11 cellular contexts compared by ENCODE assay signal in the genomic region with DNA sequence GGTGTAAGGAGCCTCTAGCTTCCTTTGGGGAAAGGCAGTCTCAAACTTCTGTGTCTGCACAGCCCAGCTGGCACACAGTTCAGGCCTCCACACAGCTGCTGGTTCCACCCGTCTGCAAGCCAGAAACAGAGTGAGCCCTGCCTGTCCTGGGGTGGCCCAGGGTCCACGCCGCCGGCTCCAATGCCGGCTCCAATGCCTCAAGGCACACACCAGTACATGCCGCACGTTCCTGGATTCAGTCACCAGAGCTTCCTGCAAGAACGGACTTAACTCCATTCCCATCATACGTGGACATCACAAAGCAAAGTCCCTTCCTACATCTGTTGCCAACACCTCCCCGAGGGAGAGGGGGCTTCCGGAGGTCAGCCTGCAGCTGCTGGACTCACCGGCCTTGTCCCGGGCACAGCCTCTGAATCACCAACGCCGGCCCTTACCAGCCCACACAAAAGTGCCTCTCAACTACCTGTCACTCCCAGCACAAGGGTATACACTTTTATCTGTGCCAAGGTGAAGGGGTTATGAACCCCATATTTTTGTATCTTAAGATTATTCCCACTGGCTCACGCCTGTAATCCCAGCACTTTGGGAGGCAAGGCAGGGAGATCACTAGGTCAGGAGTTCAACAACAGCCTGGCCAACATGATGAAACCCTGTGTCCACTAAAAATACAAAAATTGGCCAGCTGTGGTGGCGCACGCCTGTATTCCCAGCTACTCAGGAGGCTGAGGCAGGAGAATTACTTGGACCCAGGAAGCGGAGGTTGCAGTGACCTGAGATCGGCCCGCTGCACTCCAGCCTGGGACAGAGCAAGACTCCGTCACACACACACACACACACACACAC. TPM values are rescaled to one million over a fixed set of nuclear protein-coding genes. Genes with fewer than 3 reads are reported as not detected.
DNase-seq lines count a peak whose midpoint lies in the region; ATAC-seq and TF ChIP-seq lines count a peak whose summit lies in the region.
"Had no signal": no experiment of that assay in that cellular context is flagged by ENCODE, and none has a peak within 500 bp of the region (broad histone marks: within the 10 kb centered on the region; RNA-seq: fewer than 3 reads in every experiment).

No MANE protein-coding gene starts in this region.

- ATAC-seq in T-helper 17 cell, result no peak
- ATAC-seq: stimulated activated naive B cell treated with anti-CD40 and anti-IgM and Interleukin-4, amounts not matched to agents 10 μg/mL and 1 μg/mL and 100 μg/mL, for 72 hours had no signal

- no peak overlapping the region for H3K27ac Mint-ChIP-seq in T-helper 17 cell
- H3K27ac Mint-ChIP-seq: activated naive CD4-positive, alpha-beta T cell treated with anti-CD3 and anti-CD28 coated beads, Interleukin-2, amount 50 U/mL, for 24 hours; stimulated activated naive B cell treated with anti-CD40 and anti-IgM and Interleukin-4, amounts not matched to agents 10 μg/mL and 1 μg/mL and 100 μg/mL, for 72 hours had no signal

- H3K36me3 ChIP-seq in mucosa of stomach (ENCODE audit: control insufficient read depth, insufficient read depth, low read length) (peaks cover 10% of the 10 kb centered on the region), transverse colon (peaks cover 0 to 6% (median 0%) of the 10 kb centered on the region in 4 donors)

- TF ChIP-seq POLR2A in transverse colon (IDR thresholded peaks at IDR 0.05), result no peak

- intact Hi-C loops in transverse colon (cut with DNase I; ENCODE audit: low total_unique reads), result no loop called here

- H3K4me3 ChIP-seq in epithelial cell of proximal tubule (ENCODE audit: low read depth, low read length), result peak overlapping the region; percentile 25
- no peak overlapping the region for H3K4me3 ChIP-seq in mucosa of stomach (ENCODE audit: low read length)
- no peak overlapping the region for H3K4me3 ChIP-seq in transverse colon
- H3K4me3 ChIP-seq: mucosa of descending colon had no signal

- H3K4me1 Mint-ChIP-seq in T-helper 17 cell, result peaks cover 42% of the 10 kb centered on the region

- no peak for TF ChIP-seq CTCF in epithelial cell of proximal tubule (conservative IDR thresholded peaks at IDR 0.05; ENCODE audit: low read depth, low read length)
- TF ChIP-seq CTCF in transverse colon (IDR thresholded peaks at IDR 0.05), result no peak

- peaks cover 2% of the 10 kb centered on the region for H3K36me3 Mint-ChIP-seq in T-helper 17 cell (ENCODE audit: low read depth)
- H3K36me3 Mint-ChIP-seq: activated naive CD4-positive, alpha-beta T cell treated with anti-CD3 and anti-CD28 coated beads, Interleukin-2, amount 50 U/mL, for 24 hours had no signal

- peak overlapping the region; percentile 47 for H3K4me3 Mint-ChIP-seq in T-helper 17 cell
- H3K4me3 Mint-ChIP-seq: activated naive CD4-positive, alpha-beta T cell treated with anti-CD3 and anti-CD28 coated beads, Interleukin-2, amount 50 U/mL, for 24 hours; stimulated activated naive B cell treated with anti-CD40 and anti-IgM and Interleukin-4, amounts not matched to agents 10 μg/mL and 1 μg/mL and 100 μg/mL, for 72 hours had no signal

- DNase-seq in T-helper 17 cell (no peak), epithelial cell of proximal tubule (ENCODE audit: low read depth) (no peak), transverse colon (no peak), occipital lobe (lab: John Stamatoyannopoulos, UW) (no peak), cerebellar cortex (ENCODE audit: low spot score) (no peak)
- no peak for DNase-seq in activated effector memory CD4-positive, alpha-beta T cell treated with anti-CD3 and anti-CD28 coated beads, Interleukin-2, amount 50 U/mL, for 16 hours
- DNase-seq: stimulated activated naive B cell treated with anti-CD40 and anti-IgM and Interleukin-4, amounts not matched to agents 10 μg/mL and 1 μg/mL and 100 μg/mL, for 72 hours; T-helper 1 cell had no signal

- H3K4me1 ChIP-seq in mucosa of stomach (ENCODE audit: control insufficient read depth, insufficient read depth, low read length), result peaks cover 40% of the 10 kb centered on the region
- H3K4me1 ChIP-seq in transverse colon, result peaks cover 23 to 73% (median 42%) of the 10 kb centered on the region in 4 donors

- H3K27ac ChIP-seq in transverse colon, result peak overlapping the region; percentile 64 to 76 (median 70)

- H3K9me3 ChIP-seq in T-helper 17 cell (ENCODE audit: control insufficient read depth, low read length, poor library complexity, severe bottlenecking) (no peaks in the 10 kb centered on the region), mucosa of stomach (ENCODE audit: control insufficient read depth, low read length) (no peaks in the 10 kb centered on the region), transverse colon (no peaks in the 10 kb centered on the region)
- H3K9me3 ChIP-seq: mucosa of descending colon had no signal

- H3K9ac ChIP-seq in mucosa of stomach (ENCODE audit: low read length), result peak overlapping the region; percentile 53

- TF ChIP-seq EP300 in transverse colon (IDR thresholded peaks at IDR 0.05; ENCODE audit: low read depth), result no peak

- no peaks in the 10 kb centered on the region for H3K27me3 Mint-ChIP-seq in T-helper 17 cell
- H3K27me3 Mint-ChIP-seq: activated naive CD4-positive, alpha-beta T cell treated with anti-CD3 and anti-CD28 coated beads, Interleukin-2, amount 50 U/mL, for 24 hours; stimulated activated naive B cell treated with anti-CD40 and anti-IgM and Interleukin-4, amounts not matched to agents 10 μg/mL and 1 μg/mL and 100 μg/mL, for 72 hours had no signal

- in situ Hi-C loops in transverse colon (cut with MboI; ENCODE audit: low pct_ligation_motif_present in 1 of 4, low pct_unique_long_range_greater_than_20kb in 1 of 4, low sequenced_read_pairs in 3 of 4), result no loop called here

- H3K27me3 ChIP-seq in mucosa of stomach (ENCODE audit: control insufficient read depth, insufficient read depth, low read length) (no peaks in the 10 kb centered on the region), transverse colon (no peaks in the 10 kb centered on the region)

- WGBS in transverse colon (ENCODE audit: low coverage in 1 of 2), 2 donors, result 53 to 71% methylated on average over 3 to 22 of the region's 22 CpGs

RNA-seq across cellular contexts. Expression of a gene that starts 8.4 kb away (rescaled TPM):
- total RNA-seq in T-helper 17 cell (10 to 100 TPM; 51.1 to 56.6 TPM), epithelial cell of proximal tubule (66.5 and 109 TPM in 2 replicates), transverse colon (10 to 100 TPM; 16.5 to 63.2 (median 34.2) TPM), occipital lobe (15.3 TPM)

RNA-seq across cellular contexts. Expression of a gene that starts 10.5 kb away (rescaled TPM):
- total RNA-seq in T-helper 17 cell, result 10 to 100 TPM; 25.5 to 33.4 TPM
- 36.7 and 50.2 TPM in 2 replicates for total RNA-seq in epithelial cell of proximal tubule
- total RNA-seq in transverse colon, result 10 to 100 TPM in 2 of 4 donors, 1 to 10 TPM in 2; 8.5 to 28.9 (median 11.1) TPM
- total RNA-seq in occipital lobe, result 6.2 TPM

RNA-seq across cellular contexts. Expression of a gene that starts 48.6 kb away (rescaled TPM):
- 10 to 100 TPM; 13.0 to 15.1 TPM for total RNA-seq in T-helper 17 cell
- 3.9 and 6.3 TPM in 2 replicates for total RNA-seq in epithelial cell of proximal tubule
- total RNA-seq in transverse colon, result 10 to 100 TPM; 16.5 to 96.5 (median 33.7) TPM
- total RNA-seq in occipital lobe, result 11.5 TPM

RNA-seq across cellular contexts. Expression of a gene that starts 53.3 kb away (rescaled TPM):
- total RNA-seq in T-helper 17 cell (1 to 10 TPM; 1.9 to 3.3 TPM), epithelial cell of proximal tubule (49.2 and 70.8 TPM in 2 replicates), transverse colon (100 to 1,000 TPM; 146 to 680 (median 245) TPM), occipital lobe (2.8 TPM)
